ENCODE assay signal across 18 cellular contexts in the genomic region with DNA sequence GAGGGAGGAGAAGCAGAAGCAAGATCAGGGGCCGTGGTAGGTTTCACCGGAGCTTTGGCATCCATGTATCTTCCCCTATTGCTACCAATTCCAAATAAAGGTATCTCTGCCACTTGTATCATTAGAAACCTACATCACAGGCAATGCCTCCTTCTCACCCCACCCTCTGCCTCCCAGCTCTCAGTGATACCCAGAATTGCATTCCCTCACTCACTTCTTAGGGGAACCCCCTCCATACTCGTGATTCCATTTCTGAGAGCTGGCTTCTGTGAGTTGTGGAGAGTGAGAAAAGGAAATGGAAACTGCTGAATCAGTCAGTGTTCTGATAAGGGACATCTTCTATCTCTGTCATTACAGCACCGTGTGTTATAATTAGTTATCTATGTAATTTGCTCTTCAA. TPM values are rescaled to one million over a fixed set of nuclear protein-coding genes. Genes with fewer than 3 reads are reported as not detected.
A peak's percentile ranks its signal among the peaks of the same experiment; 100 is the strongest.
DNase-seq lines count a peak whose midpoint lies in the region; ATAC-seq and TF ChIP-seq lines count a peak whose summit lies in the region.
"Had no signal": no experiment of that assay in that cellular context is flagged by ENCODE, and none has a peak within 500 bp of the region (broad histone marks: within the 10 kb centered on the region; RNA-seq: fewer than 3 reads in every experiment).

No MANE protein-coding gene starts in this region.

- H3K9me3 Mint-ChIP-seq in activated naive CD4-positive, alpha-beta T cell treated with anti-CD3 and anti-CD28 coated beads, Interleukin-2, amount 10 ng/mL, durations not matched to agents 7 days and 5 days, result no peaks in the 10 kb centered on the region
- H3K9me3 Mint-ChIP-seq in activated T-helper 17 cell treated with anti-CD3 and anti-CD28 coated beads, Interleukin-2, amount 50 U/mL, for 72 hours, result no peaks in the 10 kb centered on the region
- H3K9me3 Mint-ChIP-seq in stimulated activated memory B cell treated with anti-CD40 and anti-IgM and Interleukin-4, amounts not matched to agents 10 μg/mL and 1 μg/mL and 100 μg/mL, for 72 hours, result no peaks in the 10 kb centered on the region
- H3K9me3 Mint-ChIP-seq: endodermal cell had no signal

- no peak overlapping the region for H3K4me3 ChIP-seq in KMS-11 (IDR thresholded peaks at IDR 0.05; ENCODE audit: insufficient read depth, low read depth, low read length)
- H3K4me3 ChIP-seq: breast epithelium, Peyer's patch, smooth muscle cell, transverse colon had no signal

- no peaks in the 10 kb centered on the region for H3K79me2 ChIP-seq in KMS-11 (ENCODE audit: insufficient read depth, low read depth)

- no peaks in the 10 kb centered on the region for H3K27me3 ChIP-seq in KMS-11 (ENCODE audit: insufficient read depth, low read depth)
- H3K27me3 ChIP-seq: breast epithelium, Peyer's patch, transverse colon had no signal

- no peak overlapping the region for H3K27ac ChIP-seq in KMS-11
- H3K27ac ChIP-seq: breast epithelium, Peyer's patch, transverse colon had no signal

- DNase-seq in activated naive CD4-positive, alpha-beta T cell treated with Interleukin-2 at 50 U/mL for 16 hours, result peak; percentile 45
- no peak for DNase-seq in activated naive CD4-positive, alpha-beta T cell treated with anti-CD3 and anti-CD28 coated beads, Interleukin-2, amount 10 ng/mL, durations not matched to agents 7 days and 5 days
- no peak for DNase-seq in HuH-7 (ENCODE audit: low spot score)
- no peak for DNase-seq in NCI-H748 treated with DMSO at 0.1 percent for 48 hours (lab: John Stamatoyannopoulos, UW)
- DNase-seq: activated gamma-delta T cell, endodermal cell, GDM1, NCI-H1694 treated with DMSO at 0.1 percent for 48 hours, NCI-H524 treated with DMSO at 0.1 percent for 48 hours, Peyer's patch, transverse colon had no signal

- peaks cover 49% of the 10 kb centered on the region for H3K27me3 Mint-ChIP-seq in activated naive CD4-positive, alpha-beta T cell treated with anti-CD3 and anti-CD28 coated beads, Interleukin-2, amount 10 ng/mL, durations not matched to agents 7 days and 5 days
- peaks cover 32% of the 10 kb centered on the region for H3K27me3 Mint-ChIP-seq in activated T-helper 17 cell treated with anti-CD3 and anti-CD28 coated beads, Interleukin-2, amount 50 U/mL, for 72 hours
- peaks cover 21% of the 10 kb centered on the region for H3K27me3 Mint-ChIP-seq in stimulated activated memory B cell treated with anti-CD40 and anti-IgM and Interleukin-4, amounts not matched to agents 10 μg/mL and 1 μg/mL and 100 μg/mL, for 72 hours

- H3K4me1 ChIP-seq in KMS-11 (ENCODE audit: low read depth, poor library complexity, severe bottlenecking), result peaks cover 77% of the 10 kb centered on the region
- H3K4me1 ChIP-seq: breast epithelium, transverse colon had no signal

- no peak overlapping the region for H3K27ac Mint-ChIP-seq in activated naive CD4-positive, alpha-beta T cell treated with anti-CD3 and anti-CD28 coated beads, Interleukin-2, amount 10 ng/mL, durations not matched to agents 7 days and 5 days
- no peak overlapping the region for H3K27ac Mint-ChIP-seq in activated T-helper 17 cell treated with anti-CD3 and anti-CD28 coated beads, Interleukin-2, amount 50 U/mL, for 72 hours
- H3K27ac Mint-ChIP-seq in stimulated activated memory B cell treated with anti-CD40 and anti-IgM and Interleukin-4, amounts not matched to agents 10 μg/mL and 1 μg/mL and 100 μg/mL, for 72 hours, result peak overlapping the region; percentile 50
- H3K27ac Mint-ChIP-seq: endodermal cell had no signal

- H4K20me1 ChIP-seq in KMS-11 (ENCODE audit: insufficient read depth), result no peaks in the 10 kb centered on the region

- H2AFZ ChIP-seq in KMS-11 (ENCODE audit: low read depth), result no peak overlapping the region

- no peaks in the 10 kb centered on the region for H3K36me3 ChIP-seq in KMS-11 (ENCODE audit: insufficient read depth)
- H3K36me3 ChIP-seq: breast epithelium, Peyer's patch, transverse colon had no signal

- CTCF ChIA-PET in activated naive CD4-positive, alpha-beta T cell treated with anti-CD3 and anti-CD28 coated beads, Interleukin-2, amount 10 ng/mL, durations not matched to agents 7 days and 5 days (lab: Charles Lee), result interaction anchor here (1.3 kb wide), 1 partner anchor 14 kb away, joined by 4 read pairs; no protein-coding TSS in a partner anchor

- peak overlapping the region; percentile 49; the same call in 1 of the 2 replicates for H3K4me2 ChIP-seq in KMS-11
- H3K4me2 ChIP-seq: smooth muscle cell had no signal

- no peaks in the 10 kb centered on the region for H3K4me1 Mint-ChIP-seq in activated naive CD4-positive, alpha-beta T cell treated with anti-CD3 and anti-CD28 coated beads, Interleukin-2, amount 10 ng/mL, durations not matched to agents 7 days and 5 days
- H3K4me1 Mint-ChIP-seq in activated T-helper 17 cell treated with anti-CD3 and anti-CD28 coated beads, Interleukin-2, amount 50 U/mL, for 72 hours, result peaks cover 15% of the 10 kb centered on the region
- H3K4me1 Mint-ChIP-seq in stimulated activated memory B cell treated with anti-CD40 and anti-IgM and Interleukin-4, amounts not matched to agents 10 μg/mL and 1 μg/mL and 100 μg/mL, for 72 hours, result peaks cover 61% of the 10 kb centered on the region
- H3K4me1 Mint-ChIP-seq: endodermal cell had no signal

- no peak overlapping the region for H3K9ac ChIP-seq in KMS-11

- TF ChIP-seq CTCF in KMS-11 (conservative IDR thresholded peaks at IDR 0.05; ENCODE audit: low read depth, low read length), result no peak

- peak; percentile 50 for ATAC-seq in activated T-helper 17 cell treated with anti-CD3 and anti-CD28 coated beads, Interleukin-2, amount 50 U/mL, for 72 hours (replicated peaks)
- peak; percentile 49 for ATAC-seq in stimulated activated memory B cell treated with anti-CD40 and anti-IgM and Interleukin-4, amounts not matched to agents 10 μg/mL and 1 μg/mL and 100 μg/mL, for 72 hours
- no peak for ATAC-seq in HG02588 (IDR thresholded peaks at IDR 0.05; ENCODE audit: unreplicated experiment)

- no peaks in the 10 kb centered on the region for H3K36me3 Mint-ChIP-seq in activated naive CD4-positive, alpha-beta T cell treated with anti-CD3 and anti-CD28 coated beads, Interleukin-2, amount 10 ng/mL, durations not matched to agents 7 days and 5 days
- H3K36me3 Mint-ChIP-seq in activated T-helper 17 cell treated with anti-CD3 and anti-CD28 coated beads, Interleukin-2, amount 50 U/mL, for 72 hours (ENCODE audit: low read depth), result no peaks in the 10 kb centered on the region
- H3K36me3 Mint-ChIP-seq in stimulated activated memory B cell treated with anti-CD40 and anti-IgM and Interleukin-4, amounts not matched to agents 10 μg/mL and 1 μg/mL and 100 μg/mL, for 72 hours, result peaks cover 10% of the 10 kb centered on the region

- H3K4me3 Mint-ChIP-seq in activated naive CD4-positive, alpha-beta T cell treated with anti-CD3 and anti-CD28 coated beads, Interleukin-2, amount 10 ng/mL, durations not matched to agents 7 days and 5 days, result no peak overlapping the region
- H3K4me3 Mint-ChIP-seq in activated T-helper 17 cell treated with anti-CD3 and anti-CD28 coated beads, Interleukin-2, amount 50 U/mL, for 72 hours, result no peak overlapping the region
- no peak overlapping the region for H3K4me3 Mint-ChIP-seq in stimulated activated memory B cell treated with anti-CD40 and anti-IgM and Interleukin-4, amounts not matched to agents 10 μg/mL and 1 μg/mL and 100 μg/mL, for 72 hours
- H3K4me3 Mint-ChIP-seq: endodermal cell had no signal

RNA-seq across cellular contexts. Expression of a gene that starts 2.3 kb away (rescaled TPM):
- 100 to 1,000 TPM in 1 of 2 donors, 10 to 100 TPM in 1; 75.4 to 108 TPM for total RNA-seq in activated T-helper 17 cell treated with anti-CD3 and anti-CD28 coated beads, Interleukin-2, amount 50 U/mL, for 72 hours
- total RNA-seq: endodermal cell, fibroblast of villous mesenchyme had no signal

RNA-seq across cellular contexts. Expression of a gene that starts 11.4 kb away (rescaled TPM):
- total RNA-seq in activated T-helper 17 cell treated with anti-CD3 and anti-CD28 coated beads, Interleukin-2, amount 50 U/mL, for 72 hours, result 10 to 100 TPM; 26.1 to 73.9 TPM
- total RNA-seq: endodermal cell, fibroblast of villous mesenchyme had no signal

RNA-seq across cellular contexts. Expression of a gene that starts 28.2 kb away (rescaled TPM):
- total RNA-seq in activated T-helper 17 cell treated with anti-CD3 and anti-CD28 coated beads, Interleukin-2, amount 50 U/mL, for 72 hours, result not detected
- total RNA-seq: endodermal cell, fibroblast of villous mesenchyme, smooth muscle cell had no signal
